ENCODE assay signal across 30 cellular contexts in genomic region chr17:607341-608060, GRCh38.
DNase-seq lines count a peak whose midpoint lies in the region; ATAC-seq and TF ChIP-seq lines count a peak whose summit lies in the region.
"Had no signal": no experiment of that assay in that cellular context is flagged by ENCODE, and none has a peak within 500 bp of the region (broad histone marks: within the 10 kb centered on the region; RNA-seq: fewer than 3 reads in every experiment).

No MANE protein-coding gene starts in this region.

- H3K18ac ChIP-seq in mesenchymal stem cell (ENCODE audit: low read depth in 1 of 2, low read length in 2 of 2) = no peak overlapping the region

- TF ChIP-seq CTCF in KMS-11 (conservative IDR thresholded peaks at IDR 0.05; ENCODE audit: low read depth, low read length) = no peak

- H2AK5ac ChIP-seq in mesenchymal stem cell (ENCODE audit: low read length, severe bottlenecking) = no peak overlapping the region

- H3K4me3 ChIP-seq in KMS-11 (IDR thresholded peaks at IDR 0.05; ENCODE audit: insufficient read depth, low read depth, low read length) (no peak overlapping the region), SK-N-MC (no peak overlapping the region), mesenchymal stem cell (ENCODE audit: insufficient read depth in 1 of 2, low read depth in 1 of 2, low read length in 2 of 2) (no peak overlapping the region)
- H3K4me3 ChIP-seq: dorsolateral prefrontal cortex, esophagus squamous epithelium, psoas muscle, upper lobe of left lung had no signal

- H3K9me3 ChIP-seq in SK-N-MC (ENCODE audit: low read depth, low read length) (no peaks in the 10 kb centered on the region), mesenchymal stem cell (ENCODE audit: control insufficient read depth, low read length) (no peaks in the 10 kb centered on the region)
- H3K9me3 ChIP-seq: esophagus squamous epithelium, psoas muscle, upper lobe of left lung had no signal

- peaks cover 17% of the 10 kb centered on the region for H3K4me1 ChIP-seq in KMS-11 (ENCODE audit: low read depth, poor library complexity, severe bottlenecking)
- peaks cover 13% of the 10 kb centered on the region for H3K4me1 ChIP-seq in mesenchymal stem cell (ENCODE audit: control insufficient read depth, insufficient read depth, low read depth, low read length)
- H3K4me1 ChIP-seq: esophagus squamous epithelium, upper lobe of left lung had no signal

- no peak overlapping the region for H3K23ac ChIP-seq in mesenchymal stem cell (ENCODE audit: low read length in 2 of 2)

- H2BK12ac ChIP-seq in mesenchymal stem cell (ENCODE audit: low read length in 2 of 2) = no peak overlapping the region

- no peak overlapping the region for H2BK5ac ChIP-seq in mesenchymal stem cell (ENCODE audit: low read depth, low read length, poor library complexity, severe bottlenecking)

- H3K79me1 ChIP-seq in mesenchymal stem cell (replicated peaks; ENCODE audit: low read length, poor library complexity, severe bottlenecking) = peaks cover 3% of the 10 kb centered on the region

- no peak overlapping the region for H4K91ac ChIP-seq in mesenchymal stem cell (ENCODE audit: low read length)

- no peak for ATAC-seq in GM21737 (IDR thresholded peaks at IDR 0.05; ENCODE audit: unreplicated experiment)
- ATAC-seq: HCT116; stimulated activated effector memory CD8-positive, alpha-beta T cell treated with anti-CD3 and anti-CD28 coated beads, Interleukin-12 subunit alpha, Interleukin-12 subunit beta, amount 100 ng/mL, for 72 hours had no signal

- H2AFZ ChIP-seq in KMS-11 (ENCODE audit: low read depth) (no peak overlapping the region), mesenchymal stem cell (ENCODE audit: low read depth, low read length) (no peak overlapping the region)

- H3K4me2 ChIP-seq in KMS-11 = no peak overlapping the region
- no peak overlapping the region for H3K4me2 ChIP-seq in mesenchymal stem cell (ENCODE audit: low read length, poor library complexity, severe bottlenecking)

- no peak overlapping the region for H4K8ac ChIP-seq in mesenchymal stem cell (ENCODE audit: low read length)

- no peak overlapping the region for H3K14ac ChIP-seq in mesenchymal stem cell (ENCODE audit: low read length in 2 of 2)

- no peak overlapping the region for H3K4ac ChIP-seq in mesenchymal stem cell (ENCODE audit: low read depth in 1 of 2, low read length in 2 of 2)

- H3K27ac ChIP-seq in KMS-11 = peak overlapping the region; percentile 36; the same call in 1 of the 2 replicates
- H3K27ac ChIP-seq in SK-N-MC = peak overlapping the region; percentile 34; the same call in 1 of the 2 replicates
- peak overlapping the region; percentile 15 for H3K27ac ChIP-seq in mesenchymal stem cell (ENCODE audit: low read length, poor library complexity, severe bottlenecking)
- H3K27ac ChIP-seq: C4-2B, esophagus squamous epithelium, psoas muscle, upper lobe of left lung, VCaP had no signal

- H2BK15ac ChIP-seq in mesenchymal stem cell (ENCODE audit: low read depth, poor library complexity, severe bottlenecking) = no peak overlapping the region

- H4K20me1 ChIP-seq in KMS-11 (ENCODE audit: insufficient read depth) = no peaks in the 10 kb centered on the region

- H3K79me2 ChIP-seq in KMS-11 (ENCODE audit: insufficient read depth, low read depth) = no peaks in the 10 kb centered on the region

- H2BK120ac ChIP-seq in mesenchymal stem cell (ENCODE audit: low read depth, low read length) = no peak overlapping the region

- DNase-seq in SK-N-MC (ENCODE audit: low read depth, low spot score) = no peak
- DNase-seq in mesenchymal stem cell = peak; percentile 32
- peak; percentile 20 for DNase-seq in retina
- no peak for DNase-seq in mucosa of gallbladder (ENCODE audit: low spot score)
- DNase-seq in HuH-7.5 (ENCODE audit: low spot score) = no peak
- DNase-seq: activated CD4-positive, alpha-beta T cell treated with anti-CD3 and anti-CD28 coated beads for 48 hours; activated CD8-positive, alpha-beta memory T cell treated with anti-CD3 and anti-CD28 coated beads for 24 hours; activated naive CD4-positive, alpha-beta T cell treated with anti-CD3 and anti-CD28 coated beads, Interleukin-2, amount 50 U/mL, for 16 hours; activated T-cell treated with anti-CD3 and anti-CD28 coated beads for 4 hours; amygdala; DND-41; dorsolateral prefrontal cortex; esophagus squamous epithelium; GF-D8; hippocampal formation; mammary epithelial cell; NCI-H1105 treated with DMSO at 0.1 percent for 48 hours; NCI-H2029; NCI-H524 treated with DMSO at 0.1 percent for 48 hours; nucleus accumbens; psoas muscle; SHP77; T-helper 9 cell; upper lobe of left lung had no signal

- 85% methylated on average over 10 of the region's 10 CpGs for WGBS in mesenchymal stem cell

- no peaks in the 10 kb centered on the region for H3K36me3 ChIP-seq in KMS-11 (ENCODE audit: insufficient read depth)
- no peaks in the 10 kb centered on the region for H3K36me3 ChIP-seq in SK-N-MC (ENCODE audit: insufficient read depth, low read length)
- peaks cover 20% of the 10 kb centered on the region in 2 experiments for H3K36me3 ChIP-seq in mesenchymal stem cell (ENCODE audit: control insufficient read depth in 1 of 2, insufficient read depth in 2 of 2, low read depth in 1 of 2, low read length in 2 of 2)

- H3K9ac ChIP-seq in KMS-11 (no peak overlapping the region), SK-N-MC (ENCODE audit: insufficient read length) (no peak overlapping the region), mesenchymal stem cell (ENCODE audit: low read length) (no peak overlapping the region)

- H3K27me3 ChIP-seq in KMS-11 (ENCODE audit: insufficient read depth, low read depth) (no peaks in the 10 kb centered on the region), mesenchymal stem cell (ENCODE audit: control insufficient read depth in 1 of 2, insufficient read depth in 1 of 2, low read length in 2 of 2) (no peaks in the 10 kb centered on the region)
- H3K27me3 ChIP-seq: dorsolateral prefrontal cortex, esophagus squamous epithelium, upper lobe of left lung had no signal

Comparison
In these comparisons a context has a peak if more than half of its experiments do, and no peak if none do; other contexts are left out.
1. DNase-seq: peak in mesenchymal stem cell (single experiment) and retina (single experiment); none in SK-N-MC (single experiment), mucosa of gallbladder (single experiment) and HuH-7.5 (single experiment).
2. Peak in every context shown above with its lines, with median percentiles within 50 percentile points of each other: H3K27ac ChIP-seq.